ENCODE assay signal across 13 cellular contexts in the genomic region with DNA sequence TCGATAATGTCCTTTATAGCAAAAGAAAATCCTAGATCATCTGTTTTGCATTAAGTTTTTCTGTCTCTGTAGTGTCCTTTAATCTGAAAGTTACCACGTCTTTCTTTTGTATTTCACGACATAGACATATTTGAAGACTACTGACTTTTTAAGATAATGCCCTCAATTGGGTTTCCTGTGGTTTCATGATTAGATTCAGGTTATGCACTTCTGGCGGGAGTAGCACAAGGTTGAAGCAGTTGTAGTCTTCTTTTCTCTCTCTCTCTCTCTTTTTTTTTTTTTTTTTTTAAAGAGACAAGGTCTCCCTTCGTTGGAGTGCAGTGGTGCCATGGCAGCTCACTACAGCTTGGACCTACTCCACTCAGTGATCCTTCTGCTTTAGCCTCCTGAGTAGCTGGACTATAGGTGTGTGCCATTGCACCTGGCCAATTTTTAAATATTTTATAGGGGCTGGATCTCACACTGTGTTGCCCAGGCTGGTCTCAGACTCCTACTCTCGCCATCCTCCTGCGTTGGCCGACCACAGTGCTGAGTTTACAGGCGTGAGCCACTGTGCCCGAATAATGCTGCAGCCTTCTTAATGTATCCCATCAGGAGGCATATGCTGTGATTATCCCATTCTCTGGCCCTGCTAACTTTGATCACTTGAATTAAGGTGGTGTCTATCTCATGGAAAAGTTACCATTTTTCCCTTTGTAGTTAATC. TPM values are rescaled to one million over a fixed set of nuclear protein-coding genes. Genes with fewer than 3 reads are reported as not detected.
DNase-seq lines count a peak whose midpoint lies in the region; ATAC-seq lines count a peak whose summit lies in the region.
"Had no signal": no experiment of that assay in that cellular context is flagged by ENCODE, and none has a peak within 500 bp of the region (broad histone marks: within the 10 kb centered on the region; RNA-seq: fewer than 3 reads in every experiment).

No MANE protein-coding gene starts in this region.

- H3K4me1 Mint-ChIP-seq in activated CD4-positive, alpha-beta T cell treated with anti-CD3 and anti-CD28 coated beads, Interleukin-2, amount 10 ng/mL, durations not matched to agents 7 days and 5 days, result peaks cover 72% of the 10 kb centered on the region
- peaks cover 78% of the 10 kb centered on the region for H3K4me1 Mint-ChIP-seq in activated T-helper 1 cell treated with anti-CD3 and anti-CD28 coated beads, Interleukin-12 subunit alpha, Interleukin-12 subunit beta, Interleukin-2, Interleukin-4 antibody, amounts not matched to agents 30 ng/mL and 10 ng/mL and 1 ng/mL, durations not matched to agents 14 hours and 24 hours and 36 hours (ENCODE audit: low read depth)
- H3K4me1 Mint-ChIP-seq in naive thymus-derived CD8-positive, alpha-beta T cell, result peaks cover 50 to 86% (median 74%) of the 10 kb centered on the region in 4 donors

- H3K4me1 ChIP-seq in Karpas-422 (ENCODE audit: low read length), result peaks cover 15% of the 10 kb centered on the region

- H3K4me3 Mint-ChIP-seq in activated CD4-positive, alpha-beta T cell treated with anti-CD3 and anti-CD28 coated beads, Interleukin-2, amount 10 ng/mL, durations not matched to agents 7 days and 5 days, result peak overlapping the region; percentile 93
- peak overlapping the region; percentile 95 for H3K4me3 Mint-ChIP-seq in activated T-helper 1 cell treated with anti-CD3 and anti-CD28 coated beads, Interleukin-12 subunit alpha, Interleukin-12 subunit beta, Interleukin-2, Interleukin-4 antibody, amounts not matched to agents 30 ng/mL and 10 ng/mL and 1 ng/mL, durations not matched to agents 14 hours and 24 hours and 36 hours
- H3K4me3 Mint-ChIP-seq in naive thymus-derived CD8-positive, alpha-beta T cell, result peak overlapping the region; percentile 81 to 99 (median 96)

- POLR2A ChIA-PET in activated CD4-positive, alpha-beta T cell treated with anti-CD3 and anti-CD28 coated beads, Interleukin-2, amount 10 ng/mL, durations not matched to agents 7 days and 5 days (lab: Charles Lee), result no interaction called here
- POLR2A ChIA-PET in naive thymus-derived CD8-positive, alpha-beta T cell (lab: Charles Lee), result interaction anchor here (0.7 to 12.9 kb wide), 3 partner anchors 17 to 24 kb away, joined by 3 to 233 read pairs (median 3); no protein-coding TSS in a partner anchor

- peak; percentile 69 to 81 for ATAC-seq in naive thymus-derived CD8-positive, alpha-beta T cell
- ATAC-seq: activated CD4-positive, CD25-positive, alpha-beta regulatory T cell treated with anti-CD3 and anti-CD28 coated beads, Interleukin-2, amount 50 U/mL, for 24 hours; psoas muscle had no signal

- intact Hi-C loops in activated T-helper 1 cell treated with anti-CD3 and anti-CD28 coated beads, Interleukin-12 subunit alpha, Interleukin-12 subunit beta, Interleukin-2, Interleukin-4 antibody, amounts not matched to agents 30 ng/mL and 10 ng/mL and 1 ng/mL, durations not matched to agents 14 hours and 24 hours and 36 hours (cut with micrococcal nuclease), result loop anchor here (5.0 to 10.0 kb wide), 2 partner anchors 451 to 706 kb away; partner anchors contain the start of genes LIPT1, TMEM131 and TSGA10

- H3K4me2 ChIP-seq in Karpas-422 (ENCODE audit: low read depth, low read length, poor library complexity, severe bottlenecking), result no peak overlapping the region

- no peak overlapping the region for H3K9ac ChIP-seq in Karpas-422 (ENCODE audit: low read length)

- CTCF ChIA-PET in activated CD4-positive, alpha-beta T cell treated with anti-CD3 and anti-CD28 coated beads, Interleukin-2, amount 10 ng/mL, durations not matched to agents 7 days and 5 days (lab: Charles Lee), result interaction anchor here (1.0 kb wide), 1 partner anchor 124 kb away, joined by 3 read pairs; no protein-coding TSS in a partner anchor

- DNase-seq in activated CD4-positive, alpha-beta T cell treated with anti-CD3 and anti-CD28 coated beads, Interleukin-2, amount 10 ng/mL, durations not matched to agents 7 days and 5 days, result peak; percentile 69
- no peak for DNase-seq in activated CD4-positive, alpha-beta T cell treated with anti-CD3 and anti-CD28 coated beads, Interleukin-2, amount 50 U/mL, for 4 hours
- DNase-seq in Karpas-422 (peak; percentile 34), NCI-H2171 treated with DMSO at 0.1 percent for 48 hours (lab: John Stamatoyannopoulos, UW) (no peak), H7 (no peak), DMS53 (lab: John Stamatoyannopoulos, UW) (no peak)
- no peak for DNase-seq in activated T-helper 1 cell treated with anti-CD3 and anti-CD28 coated beads, Interleukin-12 subunit alpha, Interleukin-12 subunit beta, Interleukin-2, Interleukin-4 antibody, amounts not matched to agents 30 ng/mL and 10 ng/mL and 1 ng/mL, durations not matched to agents 14 hours and 24 hours and 36 hours (ENCODE audit: low spot score)
- peak in 8 of 10 donors; percentile 29 to 88 (median 68) for DNase-seq in naive thymus-derived CD8-positive, alpha-beta T cell
- DNase-seq: activated effector memory CD4-positive, alpha-beta T cell treated with anti-CD3 and anti-CD28 coated beads, Interleukin-2, amount 50 U/mL, for 16 hours; COR-L47; KG1; psoas muscle had no signal

- H3K27me3 ChIP-seq in Karpas-422 (ENCODE audit: low read length) (no peaks in the 10 kb centered on the region), H7 (ENCODE audit: control insufficient read depth, insufficient read depth, low read length) (no peaks in the 10 kb centered on the region)

- peak overlapping the region; percentile 94 for H3K27ac Mint-ChIP-seq in activated CD4-positive, alpha-beta T cell treated with anti-CD3 and anti-CD28 coated beads, Interleukin-2, amount 10 ng/mL, durations not matched to agents 7 days and 5 days
- peak overlapping the region; percentile 74 for H3K27ac Mint-ChIP-seq in activated T-helper 1 cell treated with anti-CD3 and anti-CD28 coated beads, Interleukin-12 subunit alpha, Interleukin-12 subunit beta, Interleukin-2, Interleukin-4 antibody, amounts not matched to agents 30 ng/mL and 10 ng/mL and 1 ng/mL, durations not matched to agents 14 hours and 24 hours and 36 hours
- peak overlapping the region; percentile 91 to 99 (median 96) for H3K27ac Mint-ChIP-seq in naive thymus-derived CD8-positive, alpha-beta T cell

- H3K9me3 Mint-ChIP-seq in activated CD4-positive, alpha-beta T cell treated with anti-CD3 and anti-CD28 coated beads, Interleukin-2, amount 10 ng/mL, durations not matched to agents 7 days and 5 days, result no peaks in the 10 kb centered on the region
- H3K9me3 Mint-ChIP-seq in activated T-helper 1 cell treated with anti-CD3 and anti-CD28 coated beads, Interleukin-12 subunit alpha, Interleukin-12 subunit beta, Interleukin-2, Interleukin-4 antibody, amounts not matched to agents 30 ng/mL and 10 ng/mL and 1 ng/mL, durations not matched to agents 14 hours and 24 hours and 36 hours, result no peaks in the 10 kb centered on the region
- no peaks in the 10 kb centered on the region for H3K9me3 Mint-ChIP-seq in naive thymus-derived CD8-positive, alpha-beta T cell

- peaks cover 54% of the 10 kb centered on the region for H3K36me3 Mint-ChIP-seq in activated CD4-positive, alpha-beta T cell treated with anti-CD3 and anti-CD28 coated beads, Interleukin-2, amount 10 ng/mL, durations not matched to agents 7 days and 5 days (ENCODE audit: low read depth)
- H3K36me3 Mint-ChIP-seq in activated T-helper 1 cell treated with anti-CD3 and anti-CD28 coated beads, Interleukin-12 subunit alpha, Interleukin-12 subunit beta, Interleukin-2, Interleukin-4 antibody, amounts not matched to agents 30 ng/mL and 10 ng/mL and 1 ng/mL, durations not matched to agents 14 hours and 24 hours and 36 hours (ENCODE audit: low read depth), result peaks cover 16% of the 10 kb centered on the region
- peaks cover 0 to 5% (median 0%) of the 10 kb centered on the region in 3 donors for H3K36me3 Mint-ChIP-seq in naive thymus-derived CD8-positive, alpha-beta T cell

- H3K27ac ChIP-seq in Karpas-422 (ENCODE audit: low read length), result no peak overlapping the region
- H3K27ac ChIP-seq: psoas muscle had no signal

- H3K9me3 ChIP-seq in Karpas-422 (ENCODE audit: low read length), result no peaks in the 10 kb centered on the region
- H3K9me3 ChIP-seq: psoas muscle had no signal

- H3K27me3 Mint-ChIP-seq in activated CD4-positive, alpha-beta T cell treated with anti-CD3 and anti-CD28 coated beads, Interleukin-2, amount 10 ng/mL, durations not matched to agents 7 days and 5 days, result no peaks in the 10 kb centered on the region
- H3K27me3 Mint-ChIP-seq in activated T-helper 1 cell treated with anti-CD3 and anti-CD28 coated beads, Interleukin-12 subunit alpha, Interleukin-12 subunit beta, Interleukin-2, Interleukin-4 antibody, amounts not matched to agents 30 ng/mL and 10 ng/mL and 1 ng/mL, durations not matched to agents 14 hours and 24 hours and 36 hours (ENCODE audit: insufficient read depth), result no peaks in the 10 kb centered on the region
- no peaks in the 10 kb centered on the region for H3K27me3 Mint-ChIP-seq in naive thymus-derived CD8-positive, alpha-beta T cell

- H3K79me2 ChIP-seq in Karpas-422 (ENCODE audit: low read length), result no peaks in the 10 kb centered on the region

- H3K36me3 ChIP-seq in Karpas-422 (ENCODE audit: insufficient read depth, low read length) (no peaks in the 10 kb centered on the region), H7 (replicated peaks; ENCODE audit: control insufficient read depth, insufficient read depth, low read length) (no peaks in the 10 kb centered on the region)

- H2AFZ ChIP-seq in Karpas-422 (ENCODE audit: low read length), result no peak overlapping the region

- H3K9me2 ChIP-seq in Karpas-422 (replicated peaks; ENCODE audit: insufficient read depth, low read length), result no peaks in the 10 kb centered on the region

- peaks cover 27% of the 10 kb centered on the region; the same call in 1 of the 2 replicates for H4K20me1 ChIP-seq in Karpas-422 (ENCODE audit: insufficient read depth, low read depth, low read length)

- H3K4me3 ChIP-seq in Karpas-422 (ENCODE audit: low read length), result no peak overlapping the region
- H3K4me3 ChIP-seq in H7 (ENCODE audit: insufficient read depth, low read depth, low read length), result no peak overlapping the region
- H3K4me3 ChIP-seq: psoas muscle had no signal

RNA-seq across cellular contexts. Expression of gene INPP4A, which starts 3.9 kb away (rescaled TPM):
- total RNA-seq in activated CD4-positive, alpha-beta T cell treated with anti-CD3 and anti-CD28 coated beads, Interleukin-2, amount 10 ng/mL, durations not matched to agents 7 days and 5 days, result 100 to 1,000 TPM; 140 to 165 TPM
- total RNA-seq in Karpas-422 (2014; rRNA removed; shearing (Covaris generic); ENCODE audit: low replicate concordance), result 5.3 and 7.9 TPM in 2 replicates
- 54.6 and 55.7 TPM in 2 replicates for total RNA-seq in activated T-helper 1 cell treated with anti-CD3 and anti-CD28 coated beads, Interleukin-12 subunit alpha, Interleukin-12 subunit beta, Interleukin-2, Interleukin-4 antibody, amounts not matched to agents 30 ng/mL and 10 ng/mL and 1 ng/mL, durations not matched to agents 14 hours and 24 hours and 36 hours
- 100 to 1,000 TPM; 130 to 141 TPM for total RNA-seq in naive thymus-derived CD8-positive, alpha-beta T cell
- 10 to 100 TPM; 37.7 to 64.3 (median 46.3) TPM for polyA plus RNA-seq in naive thymus-derived CD8-positive, alpha-beta T cell
- 30.3 and 32.0 TPM in 2 replicates for total RNA-seq in H7 (2014; rRNA removed; shearing (Covaris generic))

Comparison
In these comparisons a context has a peak if more than half of its experiments do, and no peak if none do; other contexts are left out.
1. DNase-seq: peak in activated CD4-positive, alpha-beta T cell treated with anti-CD3 and anti-CD28 coated beads, Interleukin-2, amount 10 ng/mL, durations not matched to agents 7 days and 5 days (single experiment), Karpas-422 (single experiment) and naive thymus-derived CD8-positive, alpha-beta T cell (8 of 10); none in activated CD4-positive, alpha-beta T cell treated with anti-CD3 and anti-CD28 coated beads, Interleukin-2, amount 50 U/mL, for 4 hours (0 of 2), activated T-helper 1 cell treated with anti-CD3 and anti-CD28 coated beads, Interleukin-12 subunit alpha, Interleukin-12 subunit beta, Interleukin-2, Interleukin-4 antibody, amounts not matched to agents 30 ng/mL and 10 ng/mL and 1 ng/mL, durations not matched to agents 14 hours and 24 hours and 36 hours (single experiment), NCI-H2171 treated with DMSO at 0.1 percent for 48 hours (single experiment), H7 (single experiment) and DMS53 (single experiment).
2. Peak in every context shown above with its lines, with median percentiles within 50 percentile points of each other: H3K27ac Mint-ChIP-seq and H3K4me3 Mint-ChIP-seq.